ENCODE assay signal across 15 cellular contexts in the genomic region with DNA sequence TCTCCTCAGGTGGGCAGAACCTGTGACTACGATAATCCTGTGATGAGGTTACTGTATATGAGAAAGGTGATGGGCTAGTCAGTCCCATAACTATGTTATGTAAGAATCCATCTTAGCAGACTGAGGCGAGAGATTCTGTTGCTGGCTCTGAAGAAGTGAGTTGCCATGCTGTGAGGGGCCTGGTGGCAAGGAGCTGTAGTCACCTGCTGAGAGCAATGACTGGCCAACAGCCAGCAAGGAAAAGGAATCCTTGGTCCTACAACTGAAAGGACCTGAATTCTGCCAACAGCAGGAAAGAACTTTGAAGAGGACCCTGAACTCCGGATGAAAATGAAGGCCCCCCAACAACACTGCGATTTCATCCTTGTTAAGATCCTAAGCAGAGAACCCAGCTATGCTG. TPM values are rescaled to one million over a fixed set of nuclear protein-coding genes. Genes with fewer than 3 reads are reported as not detected.
DNase-seq lines count a peak whose midpoint lies in the region; ATAC-seq and TF ChIP-seq lines count a peak whose summit lies in the region.
"Had no signal": no experiment of that assay in that cellular context is flagged by ENCODE, and none has a peak within 500 bp of the region (broad histone marks: within the 10 kb centered on the region; RNA-seq: fewer than 3 reads in every experiment).

No MANE protein-coding gene starts in this region.

- H3K27ac Mint-ChIP-seq in WTC11, result 0 out of 2 replicates have a peak overlapping the region, but pooled peaks have one; percentile 56
- peak overlapping the region; percentile 12 for H3K27ac Mint-ChIP-seq in mesothelial cell of epicardium
- no peak overlapping the region for H3K27ac Mint-ChIP-seq in HFFc6
- H3K27ac Mint-ChIP-seq: B cell; CD8-positive, alpha-beta T cell had no signal

- no peaks in the 10 kb centered on the region for H3K36me3 Mint-ChIP-seq in WTC11
- no peaks in the 10 kb centered on the region for H3K36me3 Mint-ChIP-seq in mesothelial cell of epicardium
- no peaks in the 10 kb centered on the region for H3K36me3 Mint-ChIP-seq in HFFc6 (ENCODE audit: low read depth)

- H3K9me3 Mint-ChIP-seq in WTC11 (no peaks in the 10 kb centered on the region), mesothelial cell of epicardium (no peaks in the 10 kb centered on the region), HFFc6 (no peaks in the 10 kb centered on the region)
- H3K9me3 Mint-ChIP-seq: CD8-positive, alpha-beta T cell had no signal

- no peak for ATAC-seq in WTC11
- ATAC-seq: CD8-positive, alpha-beta T cell; HepG2 had no signal

- H3K4me3 Mint-ChIP-seq in WTC11 (no peak overlapping the region), mesothelial cell of epicardium (no peak overlapping the region), HFFc6 (no peak overlapping the region)
- H3K4me3 Mint-ChIP-seq: B cell; CD8-positive, alpha-beta T cell had no signal

- POLR2A ChIA-PET in HEK293 (lab: Yijun Ruan, JAX), result no interaction called here
- POLR2A ChIA-PET in WTC11 (lab: Charles Lee), result no interaction called here

- H3K4me1 Mint-ChIP-seq in WTC11 (peaks cover 30% of the 10 kb centered on the region), mesothelial cell of epicardium (peaks cover 27% of the 10 kb centered on the region), HFFc6 (ENCODE audit: low read depth) (peaks cover 12% of the 10 kb centered on the region; the same call in 1 of the 2 replicates)

- CTCF ChIA-PET in HEK293 (lab: Yijun Ruan, JAX), result no interaction called here
- CTCF ChIA-PET in WTC11 (lab: Charles Lee), result interaction anchor here (0.6 kb wide), 1 partner anchor 427 kb away, joined by 5 read pairs; no protein-coding TSS in a partner anchor

- no peak for DNase-seq in WTC11 (ENCODE audit: low spot score)
- no peak for DNase-seq in mesothelial cell of epicardium (ENCODE audit: low spot score in 2 of 2, unreplicated experiment in 2 of 2)
- no peak for DNase-seq in activated gamma-delta T cell treated with Interleukin-2 at 50 U/mL for 16 hours
- no peak for DNase-seq in HFFc6
- no peak for DNase-seq in KBM-7
- no peak for DNase-seq in NCI-H748 treated with DMSO at 0.1 percent for 48 hours (lab: John Stamatoyannopoulos, UW)
- DNase-seq: C1 segment of cervical spinal cord; CD8-positive, alpha-beta T cell; COR-L47; DMS153; DMS79 treated with DMSO at 0.1 percent for 48 hours; EL had no signal

- no peaks in the 10 kb centered on the region for H3K27me3 Mint-ChIP-seq in WTC11 (ENCODE audit: low read depth)
- H3K27me3 Mint-ChIP-seq in mesothelial cell of epicardium (ENCODE audit: low read depth), result no peaks in the 10 kb centered on the region
- H3K27me3 Mint-ChIP-seq in HFFc6 (ENCODE audit: insufficient read depth), result no peaks in the 10 kb centered on the region
- H3K27me3 Mint-ChIP-seq: B cell had no signal

- H3K9me3 ChIP-seq in HEK293 (ENCODE audit: control insufficient read depth, insufficient read depth, low read depth, low read length), result no peaks in the 10 kb centered on the region

- no peak overlapping the region for H3K27ac ChIP-seq in HEK293 (ENCODE audit: extremely low read depth, low read depth, low read length)

- H3K36me3 ChIP-seq in HEK293 (ENCODE audit: control insufficient read depth in 2 of 2, insufficient read depth in 1 of 2, low read length in 2 of 2), result no peaks in the 10 kb centered on the region

- H3K4me3 ChIP-seq in HEK293 (ENCODE audit: low read depth, low read length), result no peak overlapping the region

- TF ChIP-seq CTCF in HEK293 (tag by site-specific recombination; IDR thresholded peaks at IDR 0.05), result no peak
- TF ChIP-seq CTCF in WTC11 (IDR thresholded peaks at IDR 0.05), result no peak
- TF ChIP-seq CTCF in mesothelial cell of epicardium (IDR thresholded peaks at IDR 0.05; ENCODE audit: unreplicated experiment), result no peak
- TF ChIP-seq CTCF in HFFc6 (IDR thresholded peaks at IDR 0.05), result no peak

- no peaks in the 10 kb centered on the region for H3K4me1 ChIP-seq in HEK293 (ENCODE audit: control insufficient read depth, insufficient read depth, low read length)

- in situ Hi-C loops in KBM-7 (cut with MboI; ENCODE audit: low pct_unique_long_range_greater_than_20kb, low sequenced_read_pairs), result no loop called here

TF ChIP-seq in HEK293, 187 proteins besides CTCF, POLR2A, EP300 and RAD21 (continues in another document):
- TF ChIP-seq ZNF391 (tag by site-specific recombination; IDR thresholded peaks at IDR 0.05; ENCODE audit: borderline replicate concordance, low read depth), result no peak

TF ChIP-seq in WTC11, 78 proteins besides CTCF, POLR2A, EP300 and RAD21 (continues in another document):
- TF ChIP-seq HMGA2 (CRISPR knock-in tag; IDR thresholded peaks at IDR 0.05) (no peak), IRF2 (CRISPR knock-in tag; IDR thresholded peaks at IDR 0.05; ENCODE audit: borderline replicate concordance, low read depth) (no peak), GTF2I (CRISPR knock-in tag; conservative IDR thresholded peaks at IDR 0.05) (no peak), GRHL2 (CRISPR knock-in tag; IDR thresholded peaks at IDR 0.05; ENCODE audit: insufficient replicate concordance, severe bottlenecking) (no peak), FOXK1 (CRISPR knock-in tag; IDR thresholded peaks at IDR 0.05) (no peak), SMAD4 (CRISPR knock-in tag; IDR thresholded peaks at IDR 0.05) (no peak), NFE2L1 (CRISPR knock-in tag; IDR thresholded peaks at IDR 0.05) (no peak), FOXP1 (CRISPR knock-in tag; IDR thresholded peaks at IDR 0.05; ENCODE audit: borderline replicate concordance) (no peak)
- TF ChIP-seq, protein P1, sequence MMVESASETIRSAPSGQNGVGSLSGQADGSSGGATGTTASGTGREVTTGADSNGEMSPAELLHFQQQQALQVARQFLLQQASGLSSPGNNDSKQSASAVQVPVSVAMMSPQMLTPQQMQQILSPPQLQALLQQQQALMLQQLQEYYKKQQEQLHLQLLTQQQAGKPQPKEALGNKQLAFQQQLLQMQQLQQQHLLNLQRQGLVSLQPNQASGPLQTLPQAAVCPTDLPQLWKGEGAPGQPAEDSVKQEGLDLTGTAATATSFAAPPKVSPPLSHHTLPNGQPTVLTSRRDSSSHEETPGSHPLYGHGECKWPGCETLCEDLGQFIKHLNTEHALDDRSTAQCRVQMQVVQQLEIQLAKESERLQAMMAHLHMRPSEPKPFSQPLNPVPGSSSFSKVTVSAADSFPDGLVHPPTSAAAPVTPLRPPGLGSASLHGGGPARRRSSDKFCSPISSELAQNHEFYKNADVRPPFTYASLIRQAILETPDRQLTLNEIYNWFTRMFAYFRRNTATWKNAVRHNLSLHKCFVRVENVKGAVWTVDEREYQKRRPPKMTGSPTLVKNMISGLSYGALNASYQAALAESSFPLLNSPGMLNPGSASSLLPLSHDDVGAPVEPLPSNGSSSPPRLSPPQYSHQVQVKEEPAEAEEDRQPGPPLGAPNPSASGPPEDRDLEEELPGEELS (CRISPR knock-in tag; IDR thresholded peaks at IDR 0.05), result no peak
- TF ChIP-seq, protein P2, sequence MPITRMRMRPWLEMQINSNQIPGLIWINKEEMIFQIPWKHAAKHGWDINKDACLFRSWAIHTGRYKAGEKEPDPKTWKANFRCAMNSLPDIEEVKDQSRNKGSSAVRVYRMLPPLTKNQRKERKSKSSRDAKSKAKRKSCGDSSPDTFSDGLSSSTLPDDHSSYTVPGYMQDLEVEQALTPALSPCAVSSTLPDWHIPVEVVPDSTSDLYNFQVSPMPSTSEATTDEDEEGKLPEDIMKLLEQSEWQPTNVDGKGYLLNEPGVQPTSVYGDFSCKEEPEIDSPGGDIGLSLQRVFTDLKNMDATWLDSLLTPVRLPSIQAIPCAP (CRISPR knock-in tag; IDR thresholded peaks at IDR 0.05), result no peak
- TF ChIP-seq, protein P3, sequence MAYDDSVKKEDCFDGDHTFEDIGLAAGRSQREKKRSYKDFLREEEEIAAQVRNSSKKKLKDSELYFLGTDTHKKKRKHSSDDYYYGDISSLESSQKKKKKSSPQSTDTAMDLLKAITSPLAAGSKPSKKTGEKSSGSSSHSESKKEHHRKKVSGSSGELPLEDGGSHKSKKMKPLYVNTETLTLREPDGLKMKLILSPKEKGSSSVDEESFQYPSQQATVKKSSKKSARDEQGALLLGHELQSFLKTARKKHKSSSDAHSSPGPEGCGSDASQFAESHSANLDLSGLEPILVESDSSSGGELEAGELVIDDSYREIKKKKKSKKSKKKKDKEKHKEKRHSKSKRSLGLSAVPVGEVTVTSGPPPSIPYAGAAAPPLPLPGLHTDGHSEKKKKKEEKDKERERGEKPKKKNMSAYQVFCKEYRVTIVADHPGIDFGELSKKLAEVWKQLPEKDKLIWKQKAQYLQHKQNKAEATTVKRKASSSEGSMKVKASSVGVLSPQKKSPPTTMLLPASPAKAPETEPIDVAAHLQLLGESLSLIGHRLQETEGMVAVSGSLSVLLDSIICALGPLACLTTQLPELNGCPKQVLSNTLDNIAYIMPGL (CRISPR knock-in tag; IDR thresholded peaks at IDR 0.05), result no peak
- TF ChIP-seq, protein P4, sequence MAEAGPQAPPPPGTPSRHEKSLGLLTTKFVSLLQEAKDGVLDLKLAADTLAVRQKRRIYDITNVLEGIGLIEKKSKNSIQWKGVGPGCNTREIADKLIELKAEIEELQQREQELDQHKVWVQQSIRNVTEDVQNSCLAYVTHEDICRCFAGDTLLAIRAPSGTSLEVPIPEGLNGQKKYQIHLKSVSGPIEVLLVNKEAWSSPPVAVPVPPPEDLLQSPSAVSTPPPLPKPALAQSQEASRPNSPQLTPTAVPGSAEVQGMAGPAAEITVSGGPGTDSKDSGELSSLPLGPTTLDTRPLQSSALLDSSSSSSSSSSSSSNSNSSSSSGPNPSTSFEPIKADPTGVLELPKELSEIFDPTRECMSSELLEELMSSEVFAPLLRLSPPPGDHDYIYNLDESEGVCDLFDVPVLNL (CRISPR knock-in tag; IDR thresholded peaks at IDR 0.05; ENCODE audit: borderline replicate concordance, low read depth), result no peak
- TF ChIP-seq, protein P5, sequence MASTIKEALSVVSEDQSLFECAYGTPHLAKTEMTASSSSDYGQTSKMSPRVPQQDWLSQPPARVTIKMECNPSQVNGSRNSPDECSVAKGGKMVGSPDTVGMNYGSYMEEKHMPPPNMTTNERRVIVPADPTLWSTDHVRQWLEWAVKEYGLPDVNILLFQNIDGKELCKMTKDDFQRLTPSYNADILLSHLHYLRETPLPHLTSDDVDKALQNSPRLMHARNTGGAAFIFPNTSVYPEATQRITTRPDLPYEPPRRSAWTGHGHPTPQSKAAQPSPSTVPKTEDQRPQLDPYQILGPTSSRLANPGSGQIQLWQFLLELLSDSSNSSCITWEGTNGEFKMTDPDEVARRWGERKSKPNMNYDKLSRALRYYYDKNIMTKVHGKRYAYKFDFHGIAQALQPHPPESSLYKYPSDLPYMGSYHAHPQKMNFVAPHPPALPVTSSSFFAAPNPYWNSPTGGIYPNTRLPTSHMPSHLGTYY (CRISPR knock-in tag; IDR thresholded peaks at IDR 0.05), result no peak

RNA-seq across cellular contexts. Expression of a gene that starts 31.0 kb away (rescaled TPM):
- total RNA-seq in WTC11 (2021), result 19.3 to 21.6 TPM (median 20.0 TPM) in 3 replicates
- total RNA-seq in mesothelial cell of epicardium, result 31.4 to 35.3 TPM (median 32.1 TPM) in 3 replicates
- 10 to 100 TPM; 36.3 to 42.5 (median 39.0) TPM for total RNA-seq in HFFc6 (2021; fragmentation: NEBNext Ultra II Directional; extraction: Animal tissue kit (Norgen Biotek cat#: 25700))
